9 cellular contexts compared by ENCODE assay signal in the genomic region with DNA sequence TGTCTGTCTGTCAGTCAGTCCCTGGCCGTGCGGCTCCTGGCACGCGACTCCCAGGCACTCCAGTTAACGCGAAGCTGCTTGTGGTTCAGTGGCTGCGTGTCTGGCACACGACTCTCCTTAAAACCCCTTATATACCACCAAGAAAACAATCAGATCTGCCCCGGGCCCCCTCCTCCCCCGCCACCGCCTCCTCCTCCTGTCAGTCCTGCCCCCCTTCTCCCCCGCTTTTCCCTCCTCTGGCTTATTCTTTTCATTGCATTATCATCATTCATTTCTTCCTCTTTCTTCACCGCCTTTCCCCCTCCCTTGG. TPM values are rescaled to one million over a fixed set of nuclear protein-coding genes. Genes with fewer than 3 reads are reported as not detected.
DNase-seq lines count a peak whose midpoint lies in the region; ATAC-seq and TF ChIP-seq lines count a peak whose summit lies in the region.
"Had no signal": no experiment of that assay in that cellular context is flagged by ENCODE, and none has a peak within 500 bp of the region (broad histone marks: within the 10 kb centered on the region; RNA-seq: fewer than 3 reads in every experiment).

Gene NEUROG2, minus strand, starts transcription at position 105 of the 310 bp plus-strand sequence. CDS start 705 bp downstream, outside the sequence.

- H3K36me3 ChIP-seq in DOHH2 (ENCODE audit: control insufficient read depth, low read length): no peaks in the 10 kb centered on the region
- H3K36me3 ChIP-seq in OCI-LY7 (ENCODE audit: insufficient read depth, low read length): no peaks in the 10 kb centered on the region
- H3K36me3 ChIP-seq in esophagus squamous epithelium: no peaks in the 10 kb centered on the region
- H3K36me3 ChIP-seq in ovary: no peaks in the 10 kb centered on the region

- H2AFZ ChIP-seq in OCI-LY7 (ENCODE audit: low read length): peak within 1 kb of the TSS; percentile 70

- TF ChIP-seq POLR2A in esophagus squamous epithelium (IDR thresholded peaks at IDR 0.05): no peak
- no peak for TF ChIP-seq POLR2A in ovary (IDR thresholded peaks at IDR 0.05)

- H4K20me1 ChIP-seq in DOHH2 (ENCODE audit: control insufficient read depth, insufficient read depth, low read depth, low read length) (peaks cover 3% of the 10 kb centered on the region; the same call in 1 of the 2 replicates), OCI-LY7 (ENCODE audit: insufficient read depth, low read length) (no peaks in the 10 kb centered on the region)

- no peak for TF ChIP-seq CTCF in DOHH2 (IDR thresholded peaks at IDR 0.05; ENCODE audit: low read depth, low read length, poor library complexity, severe bottlenecking)
- TF ChIP-seq CTCF in OCI-LY7 (conservative IDR thresholded peaks at IDR 0.05; ENCODE audit: low read length): no peak
- no peak for TF ChIP-seq CTCF in esophagus squamous epithelium (IDR thresholded peaks at IDR 0.05)
- TF ChIP-seq CTCF in ovary (IDR thresholded peaks at IDR 0.05): no peak

- BruUV-seq in OCI-LY7 (replicated peaks; lab: Mats Ljungman, UMichigan): no TSS peak

- H3K27me3 ChIP-seq in DOHH2 (ENCODE audit: control insufficient read depth, low read length): peaks cover 98% of the 10 kb centered on the region
- peaks cover 31 to 100% (median 67%) of the 10 kb centered on the region in 4 donors for H3K27me3 ChIP-seq in esophagus squamous epithelium
- peaks cover 6% of the 10 kb centered on the region for H3K27me3 ChIP-seq in ovary

- H3K27ac ChIP-seq in DOHH2 (ENCODE audit: low read depth, low read length) (no peak within 1 kb of the TSS), OCI-LY7 (ENCODE audit: low read depth, low read length, poor library complexity, severe bottlenecking) (no peak within 1 kb of the TSS), esophagus squamous epithelium (no peak within 1 kb of the TSS), ovary (no peak within 1 kb of the TSS)

- H3K79me2 ChIP-seq in DOHH2 (ENCODE audit: control insufficient read depth, low read length) (no peaks in the 10 kb centered on the region), OCI-LY7 (ENCODE audit: insufficient read depth, low read depth, low read length) (no peaks in the 10 kb centered on the region)

- H3K9me2 ChIP-seq in DOHH2 (replicated peaks; ENCODE audit: control insufficient read depth, low read length) (no peaks in the 10 kb centered on the region), OCI-LY7 (ENCODE audit: insufficient read depth, low read length) (no peaks in the 10 kb centered on the region)

- ATAC-seq in HG03469 (IDR thresholded peaks at IDR 0.05; ENCODE audit: unreplicated experiment): no peak

- CTCF ChIA-PET in OCI-LY7 (lab: Charles Lee; ENCODE audit: unreplicated experiment): interaction anchor here (0.6 kb wide), 4 partner anchors 79 to 362 kb away, joined by 3 to 10 read pairs (median 3); no protein-coding TSS in a partner anchor

- DNase-seq in OCI-LY7 (ENCODE audit: low spot score) (no peak), esophagus squamous epithelium (lab: John Stamatoyannopoulos, UW) (no peak), ovary (peak in 1 of 5 donors; percentile 15), GM19240 (ENCODE audit: insufficient read length, low spot score) (no peak), NCI-H146 (lab: John Stamatoyannopoulos, UW) (no peak)
- no peak for DNase-seq in stimulated activated CD4-positive, alpha-beta T cell treated with anti-CD3 and anti-CD28 coated beads, Interleukin-12 subunit alpha, Interleukin-12 subunit beta, amount 100 ng/mL, for 4 hours

- peak within 1 kb of the TSS; percentile 96 for H3K4me2 ChIP-seq in DOHH2 (ENCODE audit: low read length)
- peak within 1 kb of the TSS; percentile 92 for H3K4me2 ChIP-seq in OCI-LY7 (ENCODE audit: low read length)

- TF ChIP-seq EP300 in ovary (IDR thresholded peaks at IDR 0.05): no peak

- H3K4me1 ChIP-seq in DOHH2 (ENCODE audit: control insufficient read depth, low read length): peaks cover 54% of the 10 kb centered on the region
- H3K4me1 ChIP-seq in OCI-LY7 (ENCODE audit: insufficient read depth, low read length, poor library complexity, severe bottlenecking): peaks cover 34% of the 10 kb centered on the region
- H3K4me1 ChIP-seq in esophagus squamous epithelium: peaks cover 31 to 59% (median 32%) of the 10 kb centered on the region in 3 donors
- H3K4me1 ChIP-seq in ovary (ENCODE audit: insufficient read depth): peaks cover 8% of the 10 kb centered on the region

- 0% methylated on average over 11 of the region's 13 CpGs for WGBS in esophagus squamous epithelium, 2 donors
- WGBS in ovary, 3 donors: 0 to 2% (median 1%) methylated on average over 13 of the region's 13 CpGs

- POLR2A ChIA-PET in OCI-LY7 (lab: Charles Lee): interaction anchor here (0.6 to 1.1 kb wide), 5 partner anchors 18 to 1893 kb away, joined by 3 to 8 read pairs (median 4); no protein-coding TSS in a partner anchor

- H3K4me3 ChIP-seq in DOHH2 (ENCODE audit: low read length) (peak within 1 kb of the TSS; percentile 75), OCI-LY7 (ENCODE audit: low read depth, low read length, poor library complexity, severe bottlenecking) (peak within 1 kb of the TSS; percentile 67), esophagus squamous epithelium (peak within 1 kb of the TSS; percentile 34 to 79 (median 50)), ovary (peak within 1 kb of the TSS; percentile 26)

- H3F3A ChIP-seq in DOHH2 (ENCODE audit: control insufficient read depth, insufficient read depth): peaks cover 17% of the 10 kb centered on the region

- no peaks in the 10 kb centered on the region for H3K9me3 ChIP-seq in DOHH2 (ENCODE audit: control insufficient read depth, insufficient read depth, low read length)
- H3K9me3 ChIP-seq in OCI-LY7 (ENCODE audit: low read length): no peaks in the 10 kb centered on the region
- H3K9me3 ChIP-seq in esophagus squamous epithelium: peaks cover 0 to 9% (median 0%) of the 10 kb centered on the region in 3 donors
- peaks cover 0 to 9% of the 10 kb centered on the region in 2 donors for H3K9me3 ChIP-seq in ovary

- intact Hi-C loops in OCI-LY7 (cut with micrococcal nuclease; ENCODE audit: unreplicated experiment): no loop called here
- intact Hi-C loops in esophagus squamous epithelium (cut with DNase I): no loop called here
- intact Hi-C loops in ovary (cut with DNase I): no loop called here

RNA-seq across cellular contexts. Expression of gene NEUROG2, which starts in this region (rescaled TPM):
- 0.06 TPM in 1 of 2 replicates, not detected in the other for total RNA-seq in OCI-LY7 (2014; rRNA removed; shearing (Covaris generic))
- total RNA-seq in OCI-LY7 (2022) (not detected in 2 replicates), esophagus squamous epithelium (not detected), ovary (not detected)
- polyA plus RNA-seq in ovary: not detected
- total RNA-seq: posterior vena cava had no signal
